8 cellular contexts compared by ENCODE assay signal in the genomic region with DNA sequence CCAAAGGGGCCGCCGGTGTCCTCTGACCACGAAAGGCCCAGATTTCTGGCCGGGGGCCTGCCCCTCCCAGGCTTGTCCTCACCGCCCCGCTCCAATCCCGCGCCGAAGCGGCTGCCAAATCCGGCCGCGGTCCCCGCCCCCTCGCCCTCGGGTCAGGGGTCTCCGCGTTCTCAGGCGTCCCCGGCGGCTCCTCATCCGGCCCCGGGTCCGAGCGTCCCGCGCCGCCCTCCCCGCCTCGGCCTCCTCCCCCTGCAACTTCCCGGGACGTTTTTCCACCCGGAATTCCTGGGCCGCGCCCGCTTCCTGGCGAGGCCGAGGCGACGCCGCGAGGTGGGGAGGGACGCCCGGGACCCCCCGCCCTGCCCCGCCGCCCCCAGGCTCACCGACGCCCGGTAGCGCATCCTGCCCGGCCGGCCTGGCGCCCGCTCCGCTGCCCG. TPM values are rescaled to one million over a fixed set of nuclear protein-coding genes. Genes with fewer than 3 reads are reported as not detected.
DNase-seq lines count a peak whose midpoint lies in the region; ATAC-seq, FAIRE-seq and TF ChIP-seq lines count a peak whose summit lies in the region.

No MANE protein-coding gene starts in this region.

- H3K9me3 Mint-ChIP-seq in T-helper 2 cell treated with Interferon-gamma antibody and Interleukin-4, amounts not matched to agents 5 μg/mL and 100 μg/mL, for 36 hours: no peaks in the 10 kb centered on the region
- H3K9me3 Mint-ChIP-seq in endodermal cell (no peaks in the 10 kb centered on the region), natural killer cell (no peaks in the 10 kb centered on the region)

- no peak for FAIRE-seq in HTR-8/SVneo (lab: Jason Lieb, UNC)

- peaks cover 18% of the 10 kb centered on the region for H3K4me1 Mint-ChIP-seq in T-helper 2 cell treated with Interferon-gamma antibody and Interleukin-4, amounts not matched to agents 5 μg/mL and 100 μg/mL, for 36 hours (ENCODE audit: low read depth)
- peaks cover under 1% of the 10 kb centered on the region for H3K4me1 Mint-ChIP-seq in endodermal cell
- H3K4me1 Mint-ChIP-seq in natural killer cell: peaks cover 0 to 17% of the 10 kb centered on the region in 2 donors

- peaks cover 13% of the 10 kb centered on the region for H3K36me3 Mint-ChIP-seq in T-helper 2 cell treated with Interferon-gamma antibody and Interleukin-4, amounts not matched to agents 5 μg/mL and 100 μg/mL, for 36 hours (ENCODE audit: low read depth)
- H3K36me3 Mint-ChIP-seq in endodermal cell (ENCODE audit: low read depth) (peaks cover 33% of the 10 kb centered on the region), natural killer cell (no peaks in the 10 kb centered on the region)

- H3K27me3 ChIP-seq in endodermal cell (ENCODE audit: control insufficient read depth, insufficient read depth, low read length, poor library complexity, severe bottlenecking): no peaks in the 10 kb centered on the region

- peak overlapping the region; percentile 84 for H3K4me3 Mint-ChIP-seq in T-helper 2 cell treated with Interferon-gamma antibody and Interleukin-4, amounts not matched to agents 5 μg/mL and 100 μg/mL, for 36 hours
- peak overlapping the region; percentile 69 for H3K4me3 Mint-ChIP-seq in endodermal cell
- H3K4me3 Mint-ChIP-seq in natural killer cell: peak overlapping the region; percentile 73

- TF ChIP-seq CTCF in GM12864 (IDR thresholded peaks at IDR 0.05; ENCODE audit: low read depth, low read length, missing control alignments) (no peak), endodermal cell (conservative IDR thresholded peaks at IDR 0.05) (no peak), natural killer cell (IDR thresholded peaks at IDR 0.05) (no peak)

- H3K4me3 ChIP-seq in GM12864 (ENCODE audit: low read depth, low read length) (peak overlapping the region; percentile 78), endodermal cell (ENCODE audit: low read length) (peak overlapping the region; percentile 78)

- peak; percentile 16 for ATAC-seq in HG02759 (IDR thresholded peaks at IDR 0.05; ENCODE audit: unreplicated experiment)
- ATAC-seq in natural killer cell: peak in 2 of 3 donors; percentile 4 to 14
- no peak for ATAC-seq in GM18867 (IDR thresholded peaks at IDR 0.05; ENCODE audit: unreplicated experiment)

- intact Hi-C loops in natural killer cell (cut with micrococcal nuclease): no loop called here

- H3K27me3 Mint-ChIP-seq in T-helper 2 cell treated with Interferon-gamma antibody and Interleukin-4, amounts not matched to agents 5 μg/mL and 100 μg/mL, for 36 hours (ENCODE audit: low read depth): no peaks in the 10 kb centered on the region
- H3K27me3 Mint-ChIP-seq in endodermal cell (ENCODE audit: insufficient read depth) (peaks cover 18% of the 10 kb centered on the region), natural killer cell (ENCODE audit: low read depth in 2 of 2) (peaks cover 6 to 18% of the 10 kb centered on the region in 2 donors)

- peaks cover 26% of the 10 kb centered on the region for H3K36me3 ChIP-seq in endodermal cell (ENCODE audit: control insufficient read depth, insufficient read depth, low read length)

- peak overlapping the region; percentile 6 for H3K9ac ChIP-seq in endodermal cell (ENCODE audit: extremely low read depth, low read length, poor library complexity, severe bottlenecking)

- peaks cover 4% of the 10 kb centered on the region for H3K4me1 ChIP-seq in endodermal cell (ENCODE audit: control insufficient read depth, insufficient read depth, low read length)

- DNase-seq in GM12864 (ENCODE audit: low read depth) (no peak), endodermal cell (peak; percentile 93), natural killer cell (peak; percentile 30), HTR-8/SVneo (ENCODE audit: insufficient read length, low spot score) (no peak), middle frontal gyrus (ENCODE audit: extremely low spot score, low spot score) (no peak)
- peak; percentile 23 for DNase-seq in T-helper 2 cell treated with Interferon-gamma antibody and Interleukin-4, amounts not matched to agents 5 μg/mL and 100 μg/mL, for 36 hours (ENCODE audit: low spot score)

- peak overlapping the region; percentile 75 for H3K27ac Mint-ChIP-seq in T-helper 2 cell treated with Interferon-gamma antibody and Interleukin-4, amounts not matched to agents 5 μg/mL and 100 μg/mL, for 36 hours
- peak overlapping the region; percentile 84 for H3K27ac Mint-ChIP-seq in endodermal cell
- H3K27ac Mint-ChIP-seq in natural killer cell: peak overlapping the region in 1 of 2 donors; percentile 57

- no peak overlapping the region for H3K27ac ChIP-seq in endodermal cell (ENCODE audit: low read depth, low read length)

- no peaks in the 10 kb centered on the region for H3K9me3 ChIP-seq in endodermal cell (ENCODE audit: control insufficient read depth, low read length)

- WGBS in endodermal cell (ENCODE audit: insufficient coverage in 1 of 2, insufficient read length in 1 of 2), 2 experiments: 1% methylated on average over 22 to 57 of the region's 57 CpGs

RNA-seq across cellular contexts. Expression of gene MYO1C, which starts 7.2 kb away (rescaled TPM):
- total RNA-seq in endodermal cell (10 to 100 TPM; 75.5 to 90.0 TPM), natural killer cell (10 to 100 TPM in 2 of 3 donors, 1 to 10 TPM in 1; 4.0 to 39.6 (median 24.0) TPM)
- 32.2 TPM for polyA plus RNA-seq in endodermal cell (2013, experiment 1 of 2)
- polyA plus RNA-seq in endodermal cell (2013, experiment 2 of 2): 32.5 TPM

RNA-seq across cellular contexts. Expression of gene CRK, which starts 29.3 kb away (rescaled TPM):
- total RNA-seq in endodermal cell (10 to 100 TPM; 50.5 to 52.3 TPM), natural killer cell (10 to 100 TPM; 15.9 to 19.6 (median 16.7) TPM)
- polyA plus RNA-seq in endodermal cell (2013, experiment 1 of 2): 44.9 TPM
- polyA plus RNA-seq in endodermal cell (2013, experiment 2 of 2): 43.6 TPM

RNA-seq across cellular contexts. Expression of gene INPP5K, which starts 31.1 kb away (rescaled TPM):
- 10 to 100 TPM; 22.2 to 30.0 TPM for total RNA-seq in endodermal cell
- 21.5 TPM for polyA plus RNA-seq in endodermal cell (2013, experiment 1 of 2)
- 19.5 TPM for polyA plus RNA-seq in endodermal cell (2013, experiment 2 of 2)
- 100 to 1,000 TPM; 278 to 317 (median 292) TPM for total RNA-seq in natural killer cell

Comparison
In these comparisons a context has a peak if more than half of its experiments do, and no peak if none do; other contexts are left out.
1. DNase-seq: peak in T-helper 2 cell treated with Interferon-gamma antibody and Interleukin-4, amounts not matched to agents 5 μg/mL and 100 μg/mL, for 36 hours (single experiment), endodermal cell (single experiment) and natural killer cell (single experiment); none in GM12864 (single experiment), HTR-8/SVneo (single experiment) and middle frontal gyrus (single experiment).
2. RNA of gene INPP5K, which starts 31.1 kb away (total RNA-seq): 278 to 317 TPM in natural killer cell; 22.2 to 30.0 TPM in endodermal cell; every median in the first group is over 4 times any median in the second.
3. Peak in every context shown above with its lines, with median percentiles within 50 percentile points of each other: H3K4me3 Mint-ChIP-seq.